In the genomic region with DNA sequence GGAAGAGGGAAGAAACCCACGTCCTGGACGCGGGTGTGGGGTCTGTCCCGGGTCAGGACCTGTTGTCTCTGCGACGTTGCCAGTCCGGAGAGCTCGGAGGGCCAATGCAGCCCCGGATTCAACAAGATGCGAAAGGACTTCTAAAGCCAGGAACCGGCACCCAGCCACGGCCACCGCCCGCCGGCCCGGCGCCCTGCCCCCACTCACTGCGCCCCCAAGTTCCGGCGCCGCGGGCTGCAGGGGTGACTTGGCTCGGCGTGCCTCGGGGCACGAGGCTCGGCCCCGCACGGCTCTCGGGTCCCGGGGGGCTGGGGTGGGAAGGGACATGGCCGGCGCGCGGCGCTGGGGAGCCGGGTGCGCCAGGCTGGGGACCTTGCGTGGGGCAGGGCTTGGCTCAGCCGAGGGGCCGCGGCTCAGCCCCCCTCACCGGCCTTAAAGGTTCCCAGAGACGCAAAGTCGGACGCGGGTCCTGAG, we compare ENCODE assay signal across 2 cellular contexts.
TF ChIP-seq lines count a peak whose summit lies in the region.

No MANE protein-coding gene starts in this region.

TF ChIP-seq in GM12878, 131 proteins besides CTCF, POLR2A, EP300 and RAD21 (continues in another document):
- TF ChIP-seq, protein P1, sequence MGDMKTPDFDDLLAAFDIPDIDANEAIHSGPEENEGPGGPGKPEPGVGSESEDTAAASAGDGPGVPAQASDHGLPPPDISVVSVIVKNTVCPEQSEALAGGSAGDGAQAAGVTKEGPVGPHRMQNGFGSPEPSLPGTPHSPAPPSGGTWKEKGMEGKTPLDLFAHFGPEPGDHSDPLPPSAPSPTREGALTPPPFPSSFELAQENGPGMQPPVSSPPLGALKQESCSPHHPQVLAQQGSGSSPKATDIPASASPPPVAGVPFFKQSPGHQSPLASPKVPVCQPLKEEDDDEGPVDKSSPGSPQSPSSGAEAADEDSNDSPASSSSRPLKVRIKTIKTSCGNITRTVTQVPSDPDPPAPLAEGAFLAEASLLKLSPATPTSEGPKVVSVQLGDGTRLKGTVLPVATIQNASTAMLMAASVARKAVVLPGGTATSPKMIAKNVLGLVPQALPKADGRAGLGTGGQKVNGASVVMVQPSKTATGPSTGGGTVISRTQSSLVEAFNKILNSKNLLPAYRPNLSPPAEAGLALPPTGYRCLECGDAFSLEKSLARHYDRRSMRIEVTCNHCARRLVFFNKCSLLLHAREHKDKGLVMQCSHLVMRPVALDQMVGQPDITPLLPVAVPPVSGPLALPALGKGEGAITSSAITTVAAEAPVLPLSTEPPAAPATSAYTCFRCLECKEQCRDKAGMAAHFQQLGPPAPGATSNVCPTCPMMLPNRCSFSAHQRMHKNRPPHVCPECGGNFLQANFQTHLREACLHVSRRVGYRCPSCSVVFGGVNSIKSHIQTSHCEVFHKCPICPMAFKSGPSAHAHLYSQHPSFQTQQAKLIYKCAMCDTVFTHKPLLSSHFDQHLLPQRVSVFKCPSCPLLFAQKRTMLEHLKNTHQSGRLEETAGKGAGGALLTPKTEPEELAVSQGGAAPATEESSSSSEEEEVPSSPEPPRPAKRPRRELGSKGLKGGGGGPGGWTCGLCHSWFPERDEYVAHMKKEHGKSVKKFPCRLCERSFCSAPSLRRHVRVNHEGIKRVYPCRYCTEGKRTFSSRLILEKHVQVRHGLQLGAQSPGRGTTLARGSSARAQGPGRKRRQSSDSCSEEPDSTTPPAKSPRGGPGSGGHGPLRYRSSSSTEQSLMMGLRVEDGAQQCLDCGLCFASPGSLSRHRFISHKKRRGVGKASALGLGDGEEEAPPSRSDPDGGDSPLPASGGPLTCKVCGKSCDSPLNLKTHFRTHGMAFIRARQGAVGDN (IDR thresholded peaks at IDR 0.05) = peak; percentile 72
- TF ChIP-seq, protein P2, sequence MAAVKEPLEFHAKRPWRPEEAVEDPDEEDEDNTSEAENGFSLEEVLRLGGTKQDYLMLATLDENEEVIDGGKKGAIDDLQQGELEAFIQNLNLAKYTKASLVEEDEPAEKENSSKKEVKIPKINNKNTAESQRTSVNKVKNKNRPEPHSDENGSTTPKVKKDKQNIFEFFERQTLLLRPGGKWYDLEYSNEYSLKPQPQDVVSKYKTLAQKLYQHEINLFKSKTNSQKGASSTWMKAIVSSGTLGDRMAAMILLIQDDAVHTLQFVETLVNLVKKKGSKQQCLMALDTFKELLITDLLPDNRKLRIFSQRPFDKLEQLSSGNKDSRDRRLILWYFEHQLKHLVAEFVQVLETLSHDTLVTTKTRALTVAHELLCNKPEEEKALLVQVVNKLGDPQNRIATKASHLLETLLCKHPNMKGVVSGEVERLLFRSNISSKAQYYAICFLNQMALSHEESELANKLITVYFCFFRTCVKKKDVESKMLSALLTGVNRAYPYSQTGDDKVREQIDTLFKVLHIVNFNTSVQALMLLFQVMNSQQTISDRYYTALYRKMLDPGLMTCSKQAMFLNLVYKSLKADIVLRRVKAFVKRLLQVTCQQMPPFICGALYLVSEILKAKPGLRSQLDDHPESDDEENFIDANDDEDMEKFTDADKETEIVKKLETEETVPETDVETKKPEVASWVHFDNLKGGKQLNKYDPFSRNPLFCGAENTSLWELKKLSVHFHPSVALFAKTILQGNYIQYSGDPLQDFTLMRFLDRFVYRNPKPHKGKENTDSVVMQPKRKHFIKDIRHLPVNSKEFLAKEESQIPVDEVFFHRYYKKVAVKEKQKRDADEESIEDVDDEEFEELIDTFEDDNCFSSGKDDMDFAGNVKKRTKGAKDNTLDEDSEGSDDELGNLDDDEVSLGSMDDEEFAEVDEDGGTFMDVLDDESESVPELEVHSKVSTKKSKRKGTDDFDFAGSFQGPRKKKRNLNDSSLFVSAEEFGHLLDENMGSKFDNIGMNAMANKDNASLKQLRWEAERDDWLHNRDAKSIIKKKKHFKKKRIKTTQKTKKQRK (IDR thresholded peaks at IDR 0.05; ENCODE audit: low read depth, low read length) = no peak
- TF ChIP-seq CREM (IDR thresholded peaks at IDR 0.05; ENCODE audit: low read depth) (no peak), HDAC6 (IDR thresholded peaks at IDR 0.05; ENCODE audit: unreplicated experiment) (peak; percentile 47), POLR2AphosphoS5 (IDR thresholded peaks at IDR 0.05; ENCODE audit: low read length) (0 out of 2 replicates have a peak, but pooled peaks have one; percentile 15), PAX5 (IDR thresholded peaks at IDR 0.05; ENCODE audit: borderline replicate concordance, low read depth, low read length) (0 out of 2 replicates have a peak, but pooled peaks have one; percentile 9), HDAC2 (IDR thresholded peaks at IDR 0.05) (no peak), GATAD2B (conservative IDR thresholded peaks at IDR 0.05; ENCODE audit: low read depth) (peak; percentile 14), CEBPB (IDR thresholded peaks at IDR 0.05; ENCODE audit: borderline replicate concordance in 1 of 2, low read depth in 2 of 2, low read length in 2 of 2) (no peak), TCF12 (IDR thresholded peaks at IDR 0.05; ENCODE audit: low read depth, low read length) (no peak), BHLHE40 (IDR thresholded peaks at IDR 0.05; ENCODE audit: borderline replicate concordance in 1 of 2, low read depth in 2 of 2, low read length in 1 of 2) (peak in 1 of 2 experiments; percentile 77; a peak in 2 of 4 replicates), CHD2 (IDR thresholded peaks at IDR 0.05; ENCODE audit: borderline replicate concordance, low read depth, low read length) (0 out of 2 replicates have a peak, but pooled peaks have one; percentile 48), SMARCA5 (IDR thresholded peaks at IDR 0.05) (peak; percentile 42; the same call in 1 of the 2 replicates)
- TF ChIP-seq, protein P3, sequence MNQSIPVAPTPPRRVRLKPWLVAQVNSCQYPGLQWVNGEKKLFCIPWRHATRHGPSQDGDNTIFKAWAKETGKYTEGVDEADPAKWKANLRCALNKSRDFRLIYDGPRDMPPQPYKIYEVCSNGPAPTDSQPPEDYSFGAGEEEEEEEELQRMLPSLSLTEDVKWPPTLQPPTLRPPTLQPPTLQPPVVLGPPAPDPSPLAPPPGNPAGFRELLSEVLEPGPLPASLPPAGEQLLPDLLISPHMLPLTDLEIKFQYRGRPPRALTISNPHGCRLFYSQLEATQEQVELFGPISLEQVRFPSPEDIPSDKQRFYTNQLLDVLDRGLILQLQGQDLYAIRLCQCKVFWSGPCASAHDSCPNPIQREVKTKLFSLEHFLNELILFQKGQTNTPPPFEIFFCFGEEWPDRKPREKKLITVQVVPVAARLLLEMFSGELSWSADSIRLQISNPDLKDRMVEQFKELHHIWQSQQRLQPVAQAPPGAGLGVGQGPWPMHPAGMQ (IDR thresholded peaks at IDR 0.05; ENCODE audit: borderline replicate concordance) = no peak
- TF ChIP-seq, protein P4, sequence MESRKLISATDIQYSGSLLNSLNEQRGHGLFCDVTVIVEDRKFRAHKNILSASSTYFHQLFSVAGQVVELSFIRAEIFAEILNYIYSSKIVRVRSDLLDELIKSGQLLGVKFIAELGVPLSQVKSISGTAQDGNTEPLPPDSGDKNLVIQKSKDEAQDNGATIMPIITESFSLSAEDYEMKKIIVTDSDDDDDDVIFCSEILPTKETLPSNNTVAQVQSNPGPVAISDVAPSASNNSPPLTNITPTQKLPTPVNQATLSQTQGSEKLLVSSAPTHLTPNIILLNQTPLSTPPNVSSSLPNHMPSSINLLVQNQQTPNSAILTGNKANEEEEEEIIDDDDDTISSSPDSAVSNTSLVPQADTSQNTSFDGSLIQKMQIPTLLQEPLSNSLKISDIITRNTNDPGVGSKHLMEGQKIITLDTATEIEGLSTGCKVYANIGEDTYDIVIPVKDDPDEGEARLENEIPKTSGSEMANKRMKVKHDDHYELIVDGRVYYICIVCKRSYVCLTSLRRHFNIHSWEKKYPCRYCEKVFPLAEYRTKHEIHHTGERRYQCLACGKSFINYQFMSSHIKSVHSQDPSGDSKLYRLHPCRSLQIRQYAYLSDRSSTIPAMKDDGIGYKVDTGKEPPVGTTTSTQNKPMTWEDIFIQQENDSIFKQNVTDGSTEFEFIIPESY (IDR thresholded peaks at IDR 0.05) = no peak

TF ChIP-seq in liver, 16 proteins besides CTCF, POLR2A, EP300 and RAD21:
- TF ChIP-seq TAF1 (conservative IDR thresholded peaks at IDR 0.05) (no peak), EGR1 (IDR thresholded peaks at IDR 0.05; ENCODE audit: low read depth in 2 of 2) (no peak), YY1 (IDR thresholded peaks at IDR 0.05) (no peak), GABPA (IDR thresholded peaks at IDR 0.05 in 1 of 2, conservative IDR thresholded peaks at IDR 0.05 in 1 of 2) (no peak), NR2F2 (IDR thresholded peaks at IDR 0.05) (no peak), RXRA (IDR thresholded peaks at IDR 0.05) (no peak), HNF4G (IDR thresholded peaks at IDR 0.05) (no peak), JUND (IDR thresholded peaks at IDR 0.05) (no peak)
- TF ChIP-seq, protein P5, sequence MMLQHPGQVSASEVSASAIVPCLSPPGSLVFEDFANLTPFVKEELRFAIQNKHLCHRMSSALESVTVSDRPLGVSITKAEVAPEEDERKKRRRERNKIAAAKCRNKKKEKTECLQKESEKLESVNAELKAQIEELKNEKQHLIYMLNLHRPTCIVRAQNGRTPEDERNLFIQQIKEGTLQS (IDR thresholded peaks at IDR 0.05) = no peak
- TF ChIP-seq, protein P4 (IDR thresholded peaks at IDR 0.05) = no peak
- TF ChIP-seq, protein P6, sequence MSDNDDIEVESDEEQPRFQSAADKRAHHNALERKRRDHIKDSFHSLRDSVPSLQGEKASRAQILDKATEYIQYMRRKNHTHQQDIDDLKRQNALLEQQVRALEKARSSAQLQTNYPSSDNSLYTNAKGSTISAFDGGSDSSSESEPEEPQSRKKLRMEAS (IDR thresholded peaks at IDR 0.05) = no peak
